Comparison of ENCODE assay signal across 2 cellular contexts in genomic region chr15:41332788-41333527, GRCh38.
TF ChIP-seq lines count a peak whose summit lies in the region.

Gene NUSAP1 (plus strand): TSS chr15:41332881. CDS start chr15:41332958, 77 bp downstream.

TF ChIP-seq in PFSK-1, 5 proteins besides CTCF, POLR2A, EP300 and RAD21 (continued from another document):
- no peak for TF ChIP-seq REST (IDR thresholded peaks at IDR 0.05; ENCODE audit: insufficient read depth in 1 of 2, low read depth in 2 of 2, low read length in 2 of 2)
- no peak for TF ChIP-seq FOXP2 (optimal IDR thresholded peaks at IDR 0.05; ENCODE audit: borderline replicate concordance, extremely low read depth, extremely low read length, insufficient read depth)
- peak; percentile 90; the same call in 1 of the 2 replicates for TF ChIP-seq TAF1 (IDR thresholded peaks at IDR 0.05; ENCODE audit: borderline replicate concordance, insufficient read depth, low read length)
- TF ChIP-seq SIN3A (IDR thresholded peaks at IDR 0.05; ENCODE audit: borderline replicate concordance, insufficient read depth, low read length) = peak; percentile 71; the same call in 1 of the 2 replicates

TF ChIP-seq in H1, 55 proteins besides CTCF, POLR2A, EP300 and RAD21 (continued from another document):
- TF ChIP-seq E2F6 (IDR thresholded peaks at IDR 0.05) (no peak; the same call in none of the 2 replicates), SRF (IDR thresholded peaks at IDR 0.05; ENCODE audit: low read depth, low read length) (no peak), TCF12 (IDR thresholded peaks at IDR 0.05; ENCODE audit: low read depth, low read length) (no peak), JUN (IDR thresholded peaks at IDR 0.05; ENCODE audit: low read depth, low read length) (no peak), TAF1 (IDR thresholded peaks at IDR 0.05; ENCODE audit: low read depth, low read length) (peak; percentile 64; the same call in 1 of the 2 replicates), HDAC6 (IDR thresholded peaks at IDR 0.05; ENCODE audit: low read depth, low read length) (no peak), GABPA (IDR thresholded peaks at IDR 0.05; ENCODE audit: borderline replicate concordance, insufficient read depth, low read length) (no peak), ATF2 (IDR thresholded peaks at IDR 0.05; ENCODE audit: low read length) (no peak), PHF8 (conservative IDR thresholded peaks at IDR 0.05; ENCODE audit: low read depth, low read length) (no peak; the same call in none of the 2 replicates), EGR1 (IDR thresholded peaks at IDR 0.05; ENCODE audit: borderline replicate concordance, low read depth, low read length) (no peak), TEAD4 (IDR thresholded peaks at IDR 0.05; ENCODE audit: low read depth, low read length) (no peak), ASH2L (IDR thresholded peaks at IDR 0.05; ENCODE audit: low read length) (peak; percentile 77), SIRT6 (IDR thresholded peaks at IDR 0.05; ENCODE audit: low read length) (no peak), ATF3 (IDR thresholded peaks at IDR 0.05; ENCODE audit: insufficient read depth, low read depth, low read length) (no peak), HDAC2 (IDR thresholded peaks at IDR 0.05; ENCODE audit: borderline replicate concordance in 1 of 2, low read depth in 2 of 2, low read length in 2 of 2) (peak in 1 of 2 experiments; percentile 33; a peak in 1 of 4 replicates), CEBPB (IDR thresholded peaks at IDR 0.05; ENCODE audit: low read depth, low read length) (peak; percentile 73; the same call in 1 of the 2 replicates), MAX (IDR thresholded peaks at IDR 0.05) (no peak), BCL11A (IDR thresholded peaks at IDR 0.05; ENCODE audit: low read depth in 2 of 2, low read length in 2 of 2) (no peak), RFX5 (IDR thresholded peaks at IDR 0.05; ENCODE audit: borderline replicate concordance, low read depth, low read length) (no peak), KDM4A (IDR thresholded peaks at IDR 0.05; ENCODE audit: low read depth, low read length, severe bottlenecking) (peak; percentile 51), KDM1A (IDR thresholded peaks at IDR 0.05; ENCODE audit: borderline replicate concordance, low read length) (no peak), CHD2 (IDR thresholded peaks at IDR 0.05; ENCODE audit: low read length) (no peak), USF2 (IDR thresholded peaks at IDR 0.05; ENCODE audit: low read length) (no peak), CHD1 (IDR thresholded peaks at IDR 0.05; ENCODE audit: low read depth, low read length) (no peak), POLR2AphosphoS5 (IDR thresholded peaks at IDR 0.05; ENCODE audit: low read depth, low read length) (peak; percentile 81), BACH1 (IDR thresholded peaks at IDR 0.05; ENCODE audit: low read length) (no peak), RXRA (IDR thresholded peaks at IDR 0.05; ENCODE audit: insufficient read depth, low read depth, low read length) (no peak), SUZ12 (IDR thresholded peaks at IDR 0.05; ENCODE audit: low read length) (no peak), YY1 (IDR thresholded peaks at IDR 0.05; ENCODE audit: low read depth, low read length) (no peak), FOSL1 (IDR thresholded peaks at IDR 0.05; ENCODE audit: insufficient read depth, low read depth, low read length) (no peak), SAP30 (IDR thresholded peaks at IDR 0.05; ENCODE audit: insufficient read depth, insufficient replicate concordance, low read length) (no peak), BRCA1 (IDR thresholded peaks at IDR 0.05; ENCODE audit: low read depth, low read length) (no peak), SP2 (IDR thresholded peaks at IDR 0.05; ENCODE audit: low read length) (no peak; the same call in 1 of the 2 replicates), GTF2F1 (IDR thresholded peaks at IDR 0.05; ENCODE audit: borderline replicate concordance, low read depth, low read length) (no peak), CTBP2 (IDR thresholded peaks at IDR 0.05; ENCODE audit: borderline replicate concordance, insufficient read depth, insufficient read length, low read length) (no peak), CBX5 (IDR thresholded peaks at IDR 0.05; ENCODE audit: low read depth, low read length) (no peak), KDM5A (IDR thresholded peaks at IDR 0.05; ENCODE audit: low read length) (no peak), TAF7 (optimal IDR thresholded peaks at IDR 0.05; ENCODE audit: borderline replicate concordance, low read depth, low read length) (peak; percentile 86), SIX5 (IDR thresholded peaks at IDR 0.05; ENCODE audit: low read depth, low read length) (no peak), MAFK (IDR thresholded peaks at IDR 0.05; ENCODE audit: low read depth, low read length) (no peak), NANOG (IDR thresholded peaks at IDR 0.05; ENCODE audit: insufficient read depth, low read depth, low read length, poor library complexity, severe bottlenecking) (no peak), CHD7 (IDR thresholded peaks at IDR 0.05; ENCODE audit: insufficient replicate concordance, low read length) (no peak), RNF2 (IDR thresholded peaks at IDR 0.05; ENCODE audit: borderline replicate concordance, low read depth, low read length, missing control alignments, poor library complexity, severe bottlenecking) (no peak), CREB1 (IDR thresholded peaks at IDR 0.05) (no peak), POU5F1 (IDR thresholded peaks at IDR 0.05; ENCODE audit: low read depth, low read length) (no peak), NRF1 (IDR thresholded peaks at IDR 0.05; ENCODE audit: low read depth, low read length) (no peak)
TF ChIP-seq in H1: peak in this region for 12.
